ENCODE assay signal across 1 cellular context in genomic region chr7:117278040-117278439, GRCh38.
TF ChIP-seq lines count a peak whose summit lies in the region.

No MANE protein-coding gene starts in this region.

TF ChIP-seq in IMR-90, 13 proteins besides CTCF, POLR2A, EP300 and RAD21:
- TF ChIP-seq NFE2L2 (IDR thresholded peaks at IDR 0.05; ENCODE audit: low read depth, low read length), result no peak
- TF ChIP-seq CHD1 (IDR thresholded peaks at IDR 0.05; ENCODE audit: low read depth, low read length), result no peak
- TF ChIP-seq USF2 (IDR thresholded peaks at IDR 0.05; ENCODE audit: low read depth, low read length), result no peak
- TF ChIP-seq CEBPB (IDR thresholded peaks at IDR 0.05; ENCODE audit: low read depth, low read length), result no peak
- TF ChIP-seq BHLHE40 (IDR thresholded peaks at IDR 0.05; ENCODE audit: low read depth, low read length), result no peak
- TF ChIP-seq, protein P1, sequence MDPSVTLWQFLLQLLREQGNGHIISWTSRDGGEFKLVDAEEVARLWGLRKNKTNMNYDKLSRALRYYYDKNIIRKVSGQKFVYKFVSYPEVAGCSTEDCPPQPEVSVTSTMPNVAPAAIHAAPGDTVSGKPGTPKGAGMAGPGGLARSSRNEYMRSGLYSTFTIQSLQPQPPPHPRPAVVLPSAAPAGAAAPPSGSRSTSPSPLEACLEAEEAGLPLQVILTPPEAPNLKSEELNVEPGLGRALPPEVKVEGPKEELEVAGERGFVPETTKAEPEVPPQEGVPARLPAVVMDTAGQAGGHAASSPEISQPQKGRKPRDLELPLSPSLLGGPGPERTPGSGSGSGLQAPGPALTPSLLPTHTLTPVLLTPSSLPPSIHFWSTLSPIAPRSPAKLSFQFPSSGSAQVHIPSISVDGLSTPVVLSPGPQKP (IDR thresholded peaks at IDR 0.05; ENCODE audit: borderline replicate concordance, low read depth, low read length), result no peak
- no peak for TF ChIP-seq FOS (IDR thresholded peaks at IDR 0.05; ENCODE audit: low read depth, low read length)
- TF ChIP-seq RFX5 (IDR thresholded peaks at IDR 0.05; ENCODE audit: low read depth, low read length), result no peak
- TF ChIP-seq MAFK (IDR thresholded peaks at IDR 0.05; ENCODE audit: low read depth, low read length), result no peak
- TF ChIP-seq RCOR1 (IDR thresholded peaks at IDR 0.05; ENCODE audit: insufficient replicate concordance, low read length), result no peak
- TF ChIP-seq SMC3 (IDR thresholded peaks at IDR 0.05; ENCODE audit: low read depth, low read length), result no peak
TF ChIP-seq in IMR-90: peak in this region for 0.
